In genomic region chr3:98530676-98531075, GRCh38 we compare ENCODE assay signal across 29 cellular contexts. TPM values are rescaled to one million over a fixed set of nuclear protein-coding genes. Genes with fewer than 3 reads are reported as not detected.
A peak's percentile ranks its signal among the peaks of the same experiment; 100 is the strongest.
DNase-seq lines count a peak whose midpoint lies in the region; ATAC-seq and TF ChIP-seq lines count a peak whose summit lies in the region.
"Had no signal": no experiment of that assay in that cellular context is flagged by ENCODE, and none has a peak within 500 bp of the region (broad histone marks: within the 10 kb centered on the region; RNA-seq: fewer than 3 reads in every experiment).

No MANE protein-coding gene starts in this region.

- no peak for ATAC-seq in activated CD4-positive, alpha-beta T cell treated with anti-CD3 and anti-CD28 coated beads for 36 hours
- ATAC-seq in GM21723 (IDR thresholded peaks at IDR 0.05; ENCODE audit: unreplicated experiment) (peak; percentile 23), T-helper 17 cell (no peak), GM21367 (IDR thresholded peaks at IDR 0.05; ENCODE audit: unreplicated experiment) (no peak)
- ATAC-seq: CD8-positive, alpha-beta T cell; lower lobe of right lung had no signal

- H3K4me1 Mint-ChIP-seq in activated CD4-positive, alpha-beta T cell treated with anti-CD3 and anti-CD28 coated beads for 36 hours, result peaks cover 33% of the 10 kb centered on the region
- H3K4me1 Mint-ChIP-seq in activated CD4-positive, alpha-beta T cell treated with anti-CD3 and anti-CD28 coated beads, Interleukin-2, amount 10 ng/mL, durations not matched to agents 7 days and 5 days, result peaks cover 56% of the 10 kb centered on the region
- H3K4me1 Mint-ChIP-seq in T-helper 17 cell, result peaks cover 10% of the 10 kb centered on the region

- POLR2A ChIA-PET in activated CD4-positive, alpha-beta T cell treated with anti-CD3 and anti-CD28 coated beads for 36 hours (lab: Charles Lee), result no interaction called here
- POLR2A ChIA-PET in activated CD4-positive, alpha-beta T cell treated with anti-CD3 and anti-CD28 coated beads, Interleukin-2, amount 10 ng/mL, durations not matched to agents 7 days and 5 days (lab: Charles Lee), result no interaction called here

- H3K9me3 Mint-ChIP-seq in activated CD4-positive, alpha-beta T cell treated with anti-CD3 and anti-CD28 coated beads for 36 hours (ENCODE audit: low read depth), result no peaks in the 10 kb centered on the region
- no peaks in the 10 kb centered on the region for H3K9me3 Mint-ChIP-seq in activated CD4-positive, alpha-beta T cell treated with anti-CD3 and anti-CD28 coated beads, Interleukin-2, amount 10 ng/mL, durations not matched to agents 7 days and 5 days
- H3K9me3 Mint-ChIP-seq: CD8-positive, alpha-beta T cell had no signal

- no peak for DNase-seq in activated CD4-positive, alpha-beta T cell treated with anti-CD3 and anti-CD28 coated beads for 36 hours
- no peak for DNase-seq in activated CD4-positive, alpha-beta T cell treated with anti-CD3 and anti-CD28 coated beads, Interleukin-2, amount 10 ng/mL, durations not matched to agents 7 days and 5 days
- DNase-seq in T-helper 17 cell (no peak), NCI-H526 treated with DMSO at 0.1 percent for 48 hours (lab: John Stamatoyannopoulos, UW) (no peak), stomach (no peak)
- DNase-seq: activated CD4-positive, alpha-beta T cell treated with anti-CD3 and anti-CD28 coated beads, Interleukin-2, amount 50 U/mL, for 4 hours; activated naive CD4-positive, alpha-beta T cell treated with anti-CD3 and anti-CD28 coated beads, Interleukin-2, amount 10 ng/mL, durations not matched to agents 7 days and 5 days; activated T-cell treated with anti-CD3 and anti-CD28 coated beads, Interleukin-2, amount 50 U/mL, for 1 hour; CD8-positive, alpha-beta T cell; DMS 273 treated with DMSO at 0.1 percent for 48 hours; effector CD8-positive, alpha-beta T cell; head of caudate nucleus; Karpas-422; lower lobe of right lung; NCI-H1694 treated with DMSO at 0.1 percent for 48 hours; NCI-H526; upper lobe of left lung had no signal

- peak overlapping the region; percentile 15 for H3K4me3 Mint-ChIP-seq in activated CD4-positive, alpha-beta T cell treated with anti-CD3 and anti-CD28 coated beads for 36 hours
- H3K4me3 Mint-ChIP-seq in activated CD4-positive, alpha-beta T cell treated with anti-CD3 and anti-CD28 coated beads, Interleukin-2, amount 10 ng/mL, durations not matched to agents 7 days and 5 days, result no peak overlapping the region
- H3K4me3 Mint-ChIP-seq in T-helper 17 cell, result peak overlapping the region; percentile 5
- H3K4me3 Mint-ChIP-seq: CD8-positive, alpha-beta T cell had no signal

- H3K4me1 ChIP-seq in stomach, result no peaks in the 10 kb centered on the region
- H3K4me1 ChIP-seq: lower lobe of right lung, upper lobe of left lung had no signal

- no peak for TF ChIP-seq POLR2A in stomach (IDR thresholded peaks at IDR 0.05)

- peaks cover 17% of the 10 kb centered on the region for H3K36me3 Mint-ChIP-seq in activated CD4-positive, alpha-beta T cell treated with anti-CD3 and anti-CD28 coated beads for 36 hours (ENCODE audit: low read depth)
- H3K36me3 Mint-ChIP-seq in activated CD4-positive, alpha-beta T cell treated with anti-CD3 and anti-CD28 coated beads, Interleukin-2, amount 10 ng/mL, durations not matched to agents 7 days and 5 days (ENCODE audit: low read depth), result peaks cover 45% of the 10 kb centered on the region
- no peaks in the 10 kb centered on the region for H3K36me3 Mint-ChIP-seq in T-helper 17 cell (ENCODE audit: low read depth)
- H3K36me3 Mint-ChIP-seq: CD8-positive, alpha-beta T cell had no signal

- no peak overlapping the region for H3K27ac ChIP-seq in stomach
- H3K27ac ChIP-seq: lower lobe of right lung, upper lobe of left lung, VCaP had no signal

- 89 to 96% (median 92%) methylated on average over 2 of the region's 2 CpGs for WGBS in stomach, 5 donors

- intact Hi-C loops in activated CD4-positive, alpha-beta T cell treated with anti-CD3 and anti-CD28 coated beads for 36 hours (cut with DNase I, micrococcal nuclease), result no loop called here
- intact Hi-C loops in stomach (cut with DNase I; ENCODE audit: low total_unique reads), result no loop called here

- TF ChIP-seq CTCF in stomach (IDR thresholded peaks at IDR 0.05), result no peak

- no peak for TF ChIP-seq EP300 in stomach (IDR thresholded peaks at IDR 0.05)

- H3K9me3 ChIP-seq in T-helper 17 cell (ENCODE audit: control insufficient read depth, low read length, poor library complexity, severe bottlenecking) (no peaks in the 10 kb centered on the region), stomach (no peaks in the 10 kb centered on the region)
- H3K9me3 ChIP-seq: lower lobe of right lung, upper lobe of left lung had no signal

- peak overlapping the region; percentile 11 for H3K27ac Mint-ChIP-seq in activated CD4-positive, alpha-beta T cell treated with anti-CD3 and anti-CD28 coated beads for 36 hours
- H3K27ac Mint-ChIP-seq in activated CD4-positive, alpha-beta T cell treated with anti-CD3 and anti-CD28 coated beads, Interleukin-2, amount 10 ng/mL, durations not matched to agents 7 days and 5 days, result no peak overlapping the region
- peak overlapping the region; percentile 45 for H3K27ac Mint-ChIP-seq in T-helper 17 cell
- H3K27ac Mint-ChIP-seq: CD8-positive, alpha-beta T cell; progenitor cell of endocrine pancreas had no signal

- H3K27me3 Mint-ChIP-seq in activated CD4-positive, alpha-beta T cell treated with anti-CD3 and anti-CD28 coated beads for 36 hours, result peaks cover 3% of the 10 kb centered on the region
- H3K27me3 Mint-ChIP-seq in activated CD4-positive, alpha-beta T cell treated with anti-CD3 and anti-CD28 coated beads, Interleukin-2, amount 10 ng/mL, durations not matched to agents 7 days and 5 days, result no peaks in the 10 kb centered on the region
- no peaks in the 10 kb centered on the region for H3K27me3 Mint-ChIP-seq in T-helper 17 cell
- H3K27me3 Mint-ChIP-seq: activated naive CD4-positive, alpha-beta T cell treated with anti-CD3 and anti-CD28 coated beads, Interleukin-2, amount 10 ng/mL, durations not matched to agents 7 days and 5 days; progenitor cell of endocrine pancreas had no signal

- H3K4me3 ChIP-seq in GM08714 (ENCODE audit: low read length) (peak overlapping the region; percentile 91), stomach (no peak overlapping the region)
- H3K4me3 ChIP-seq: lower lobe of right lung, upper lobe of left lung had no signal

- no peaks in the 10 kb centered on the region for H3K27me3 ChIP-seq in stomach
- H3K27me3 ChIP-seq: upper lobe of left lung had no signal

- H3K36me3 ChIP-seq in stomach, result no peaks in the 10 kb centered on the region
- H3K36me3 ChIP-seq: lower lobe of right lung, upper lobe of left lung had no signal

- CTCF ChIA-PET in activated CD4-positive, alpha-beta T cell treated with anti-CD3 and anti-CD28 coated beads for 36 hours (lab: Charles Lee), result interaction anchor here (0.9 kb wide), 1 partner anchor 28 kb away, joined by 5 read pairs; no protein-coding TSS in a partner anchor
- CTCF ChIA-PET in activated CD4-positive, alpha-beta T cell treated with anti-CD3 and anti-CD28 coated beads, Interleukin-2, amount 10 ng/mL, durations not matched to agents 7 days and 5 days (lab: Charles Lee), result interaction anchor here (1.0 kb wide), 1 partner anchor 9 kb away, joined by 3 read pairs; no protein-coding TSS in a partner anchor

RNA-seq across cellular contexts. Expression of gene GPR15, which starts 1.1 kb away (rescaled TPM):
- total RNA-seq in activated CD4-positive, alpha-beta T cell treated with anti-CD3 and anti-CD28 coated beads for 36 hours, result 1 to 10 TPM; 1.1 to 1.3 TPM
- 10 to 100 TPM; 31.0 to 35.0 TPM for total RNA-seq in activated CD4-positive, alpha-beta T cell treated with anti-CD3 and anti-CD28 coated beads, Interleukin-2, amount 10 ng/mL, durations not matched to agents 7 days and 5 days
- total RNA-seq in T-helper 17 cell (100 to 1,000 TPM in 1 of 2 donors, 10 to 100 TPM in 1; 43.2 to 181 TPM), stomach (not detected)
- under 1 TPM in 1 of 3 donors, not detected in 2; 0.25 TPM for polyA plus RNA-seq in stomach
- total RNA-seq: bronchial epithelial cell, epithelial cell of proximal tubule, fibroblast of villous mesenchyme, kidney epithelial cell, progenitor cell of endocrine pancreas, SK-MEL-5 had no signal

RNA-seq across cellular contexts. Expression of gene CLDND1, which starts 8.0 kb away (rescaled TPM):
- 100 to 1,000 TPM; 153 to 171 TPM for total RNA-seq in activated CD4-positive, alpha-beta T cell treated with anti-CD3 and anti-CD28 coated beads for 36 hours
- 100 to 1,000 TPM; 399 to 432 TPM for total RNA-seq in activated CD4-positive, alpha-beta T cell treated with anti-CD3 and anti-CD28 coated beads, Interleukin-2, amount 10 ng/mL, durations not matched to agents 7 days and 5 days
- total RNA-seq in T-helper 17 cell (100 to 1,000 TPM; 195 to 285 TPM), stomach (100 to 1,000 TPM in 3 of 5 donors, 10 to 100 TPM in 2; 64.9 to 161 (median 144) TPM)
- polyA plus RNA-seq in stomach, result 10 to 100 TPM; 20.6 to 43.7 (median 24.8) TPM

RNA-seq across cellular contexts. Expression of gene OR5K2, which starts 33.2 kb away (rescaled TPM):
- not detected for total RNA-seq in activated CD4-positive, alpha-beta T cell treated with anti-CD3 and anti-CD28 coated beads for 36 hours
- total RNA-seq in activated CD4-positive, alpha-beta T cell treated with anti-CD3 and anti-CD28 coated beads, Interleukin-2, amount 10 ng/mL, durations not matched to agents 7 days and 5 days, result not detected
- total RNA-seq in T-helper 17 cell, result not detected
- total RNA-seq in stomach, result not detected
- polyA plus RNA-seq in stomach, result not detected
- total RNA-seq: bronchial epithelial cell; CD8-positive, alpha-beta T cell; epithelial cell of proximal tubule; fibroblast of villous mesenchyme; kidney epithelial cell; lower lobe of right lung; progenitor cell of endocrine pancreas; RPMI7951; SK-MEL-5; subcutaneous adipose tissue; upper lobe of left lung had no signal

Comparison
In these comparisons a context has a peak if more than half of its experiments do, and no peak if none do; other contexts are left out.
1. RNA of gene GPR15, which starts 1.1 kb away (total RNA-seq): 43.2 to 181 TPM in T-helper 17 cell and 31.0 to 35.0 TPM in activated CD4-positive, alpha-beta T cell treated with anti-CD3 and anti-CD28 coated beads, Interleukin-2, amount 10 ng/mL, durations not matched to agents 7 days and 5 days; 1.1 to 1.3 TPM in activated CD4-positive, alpha-beta T cell treated with anti-CD3 and anti-CD28 coated beads for 36 hours and not detected in stomach; every median in the first group is over 10 times any median in the second.